In genomic region chr6:13696226-13696625, GRCh38 we compare ENCODE assay signal across 11 cellular contexts. TPM values are rescaled to one million over a fixed set of nuclear protein-coding genes. Genes with fewer than 3 reads are reported as not detected.
A peak's percentile ranks its signal among the peaks of the same experiment; 100 is the strongest.
DNase-seq lines count a peak whose midpoint lies in the region; ATAC-seq and TF ChIP-seq lines count a peak whose summit lies in the region.
"Had no signal": no experiment of that assay in that cellular context is flagged by ENCODE, and none has a peak within 500 bp of the region (broad histone marks: within the 10 kb centered on the region; RNA-seq: fewer than 3 reads in every experiment).

No MANE protein-coding gene starts in this region.

- no peak overlapping the region for H3K4me3 ChIP-seq in BLaER1 treated with 17β-estradiol and CSF1 and Interleukin-3, amounts not matched to agents 10 nM and 100 nM
- H3K4me3 ChIP-seq in HFF-Myc (replicated peaks; ENCODE audit: low read depth, low read length) (no peak overlapping the region), astrocyte of the spinal cord (ENCODE audit: low read depth, low read length) (no peak overlapping the region), right cardiac atrium (ENCODE audit: low read length) (no peak overlapping the region)

- H3K4me3 Mint-ChIP-seq in naive thymus-derived CD8-positive, alpha-beta T cell = peak overlapping the region in 5 of 10 donors; percentile 0 to 51 (median 12)
- H3K4me3 Mint-ChIP-seq: nephron had no signal

- H3K9me3 ChIP-seq in BLaER1 treated with 17β-estradiol and CSF1 and Interleukin-3, amounts not matched to agents 10 nM and 100 nM (replicated peaks in 1 of 11) = peaks cover 0 to under 1% (median 0%) of the 10 kb centered on the region in 11 experiments; a peak in 1 of 22 replicates
- no peaks in the 10 kb centered on the region for H3K9me3 ChIP-seq in right cardiac atrium (ENCODE audit: control insufficient read depth, low read length)

- TF ChIP-seq CTCF in HFF-Myc (IDR thresholded peaks at IDR 0.05; ENCODE audit: low read depth, low read length, missing control alignments) (no peak), astrocyte of the spinal cord (IDR thresholded peaks at IDR 0.05; ENCODE audit: low read depth, low read length) (no peak)

- in situ Hi-C loops in astrocyte of the spinal cord (cut with HindIII; ENCODE audit: low sequenced_read_pairs) = no loop called here

- no peaks in the 10 kb centered on the region for H3K27me3 Mint-ChIP-seq in naive thymus-derived CD8-positive, alpha-beta T cell

- no peak overlapping the region; a peak in 1 of 22 replicates for H3K9ac ChIP-seq in BLaER1 treated with 17β-estradiol and CSF1 and Interleukin-3, amounts not matched to agents 10 nM and 100 nM

- H3K9me3 Mint-ChIP-seq in naive thymus-derived CD8-positive, alpha-beta T cell = no peaks in the 10 kb centered on the region
- H3K9me3 Mint-ChIP-seq: nephron had no signal

- peak overlapping the region in 10 of 11 experiments; percentile 7 to 63 (median 48); a peak in 16 of 22 replicates for H3K4me2 ChIP-seq in BLaER1 treated with 17β-estradiol and CSF1 and Interleukin-3, amounts not matched to agents 10 nM and 100 nM

- H3K36me3 ChIP-seq in BLaER1 treated with 17β-estradiol and CSF1 and Interleukin-3, amounts not matched to agents 10 nM and 100 nM = peaks cover 62 to 83% (median 72%) of the 10 kb centered on the region in 11 experiments

- DNase-seq in HFF-Myc (ENCODE audit: extremely low read depth, low read depth) = peak; percentile 38
- DNase-seq in astrocyte of the spinal cord (ENCODE audit: low read depth, low spot score) = peak; percentile 65
- DNase-seq in naive thymus-derived CD8-positive, alpha-beta T cell = no peak
- no peak for DNase-seq in NCI-H2171 treated with DMSO at 0.1 percent for 48 hours (lab: John Stamatoyannopoulos, UW)
- no peak for DNase-seq in right cardiac atrium
- DNase-seq: erythroblast, islet precursor cell, NCI-H1436 had no signal

- peaks cover 0 to 26% (median 0%) of the 10 kb centered on the region in 3 donors for H3K36me3 Mint-ChIP-seq in naive thymus-derived CD8-positive, alpha-beta T cell

- no peaks in the 10 kb centered on the region for H3K27me3 ChIP-seq in BLaER1 treated with 17β-estradiol and CSF1 and Interleukin-3, amounts not matched to agents 10 nM and 100 nM
- H3K27me3 ChIP-seq in right cardiac atrium (ENCODE audit: control insufficient read depth, insufficient read depth) = no peaks in the 10 kb centered on the region

- peaks cover 28 to 74% (median 45%) of the 10 kb centered on the region in 10 experiments for H3K4me1 ChIP-seq in BLaER1 treated with 17β-estradiol and CSF1 and Interleukin-3, amounts not matched to agents 10 nM and 100 nM
- peaks cover 3% of the 10 kb centered on the region for H3K4me1 ChIP-seq in right cardiac atrium (ENCODE audit: control insufficient read depth, insufficient read depth, low read length)

- intact Hi-C loops in right cardiac atrium (cut with DNase I) = no loop called here

- 89% methylated on average over 1 of the region's 1 CpG for WGBS in right cardiac atrium

- no peak overlapping the region for H3K27ac ChIP-seq in BLaER1 treated with 17β-estradiol and CSF1 and Interleukin-3, amounts not matched to agents 10 nM and 100 nM
- H3K27ac ChIP-seq in right cardiac atrium (ENCODE audit: low read length) = no peak overlapping the region

- no peak for ATAC-seq in naive thymus-derived CD8-positive, alpha-beta T cell
- ATAC-seq in GM21423 (IDR thresholded peaks at IDR 0.05; ENCODE audit: unreplicated experiment) (no peak), right cardiac atrium (no peak)

- peaks cover 41 to 100% (median 92%) of the 10 kb centered on the region in 11 experiments; a peak in 21 of 22 replicates for H4K20me1 ChIP-seq in BLaER1 treated with 17β-estradiol and CSF1 and Interleukin-3, amounts not matched to agents 10 nM and 100 nM

- POLR2A ChIA-PET in naive thymus-derived CD8-positive, alpha-beta T cell (lab: Charles Lee) = interaction anchor here (2.0 to 4.4 kb wide), 3 partner anchors 14 to 81 kb away, joined by 6 to 24 read pairs (median 7); partner anchors contain the start of genes NOL7 and RANBP9

- peaks cover 33 to 83% (median 70%) of the 10 kb centered on the region in 4 donors for H3K4me1 Mint-ChIP-seq in naive thymus-derived CD8-positive, alpha-beta T cell

- H3K27ac Mint-ChIP-seq in naive thymus-derived CD8-positive, alpha-beta T cell = peak overlapping the region in 9 of 10 donors; percentile 28 to 91 (median 87)
- H3K27ac Mint-ChIP-seq: nephron had no signal

RNA-seq across cellular contexts. Expression of gene RANBP9, which starts 15.4 kb away (rescaled TPM):
- total RNA-seq in naive thymus-derived CD8-positive, alpha-beta T cell = 10 to 100 TPM; 50.4 to 57.2 TPM
- polyA plus RNA-seq in naive thymus-derived CD8-positive, alpha-beta T cell = 1 to 10 TPM; 1.9 to 5.6 (median 3.9) TPM
- total RNA-seq in right cardiac atrium = 10 to 100 TPM; 31.1 to 35.4 (median 33.0) TPM
- polyA plus RNA-seq in right cardiac atrium = 19.0 TPM

Comparison
In these comparisons a context has a peak if more than half of its experiments do, and no peak if none do; other contexts are left out.
1. DNase-seq: peak in HFF-Myc (single experiment) and astrocyte of the spinal cord (single experiment); none in naive thymus-derived CD8-positive, alpha-beta T cell (0 of 10), NCI-H2171 treated with DMSO at 0.1 percent for 48 hours (single experiment) and right cardiac atrium (0 of 3).